ENCODE assay signal across 2 cellular contexts in the genomic region with DNA sequence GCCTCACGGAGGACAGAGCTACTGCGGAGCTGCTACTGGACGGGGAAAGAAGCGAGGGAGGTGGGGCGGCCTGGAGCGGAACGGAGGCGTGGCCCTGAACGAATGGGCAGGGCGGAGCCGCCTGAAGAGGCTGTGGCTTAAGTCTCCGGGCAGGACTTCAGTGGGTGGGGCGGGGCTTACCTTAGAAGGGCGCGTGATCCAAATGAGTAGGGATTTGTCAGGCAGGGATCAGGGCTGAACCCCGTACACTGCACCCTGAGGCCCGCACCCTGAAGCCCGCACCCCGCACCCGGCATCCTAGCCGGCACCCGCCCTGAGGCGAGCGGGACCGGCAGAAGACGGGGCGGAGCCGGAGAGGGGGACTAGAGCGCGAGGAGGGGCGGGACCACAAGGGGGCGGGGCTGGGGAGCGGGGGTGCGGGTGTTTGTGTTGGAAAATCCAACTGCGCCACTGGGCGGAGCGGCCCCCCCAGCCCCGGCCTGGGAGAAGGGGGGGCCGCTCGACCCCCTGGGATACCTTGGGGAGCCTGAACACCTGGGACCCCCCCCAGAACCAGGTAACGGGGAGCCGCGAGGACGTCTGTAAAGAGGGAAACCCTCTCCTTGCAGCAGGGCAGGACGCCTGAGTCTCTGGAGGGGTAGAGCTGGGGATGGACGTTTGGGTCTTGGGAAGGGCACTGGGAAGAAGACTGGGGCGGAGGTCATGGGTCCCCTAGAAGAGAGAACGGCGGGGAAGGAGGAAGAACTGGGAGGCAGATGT.
TF ChIP-seq lines count a peak whose summit lies in the region.

A gene with protein sequence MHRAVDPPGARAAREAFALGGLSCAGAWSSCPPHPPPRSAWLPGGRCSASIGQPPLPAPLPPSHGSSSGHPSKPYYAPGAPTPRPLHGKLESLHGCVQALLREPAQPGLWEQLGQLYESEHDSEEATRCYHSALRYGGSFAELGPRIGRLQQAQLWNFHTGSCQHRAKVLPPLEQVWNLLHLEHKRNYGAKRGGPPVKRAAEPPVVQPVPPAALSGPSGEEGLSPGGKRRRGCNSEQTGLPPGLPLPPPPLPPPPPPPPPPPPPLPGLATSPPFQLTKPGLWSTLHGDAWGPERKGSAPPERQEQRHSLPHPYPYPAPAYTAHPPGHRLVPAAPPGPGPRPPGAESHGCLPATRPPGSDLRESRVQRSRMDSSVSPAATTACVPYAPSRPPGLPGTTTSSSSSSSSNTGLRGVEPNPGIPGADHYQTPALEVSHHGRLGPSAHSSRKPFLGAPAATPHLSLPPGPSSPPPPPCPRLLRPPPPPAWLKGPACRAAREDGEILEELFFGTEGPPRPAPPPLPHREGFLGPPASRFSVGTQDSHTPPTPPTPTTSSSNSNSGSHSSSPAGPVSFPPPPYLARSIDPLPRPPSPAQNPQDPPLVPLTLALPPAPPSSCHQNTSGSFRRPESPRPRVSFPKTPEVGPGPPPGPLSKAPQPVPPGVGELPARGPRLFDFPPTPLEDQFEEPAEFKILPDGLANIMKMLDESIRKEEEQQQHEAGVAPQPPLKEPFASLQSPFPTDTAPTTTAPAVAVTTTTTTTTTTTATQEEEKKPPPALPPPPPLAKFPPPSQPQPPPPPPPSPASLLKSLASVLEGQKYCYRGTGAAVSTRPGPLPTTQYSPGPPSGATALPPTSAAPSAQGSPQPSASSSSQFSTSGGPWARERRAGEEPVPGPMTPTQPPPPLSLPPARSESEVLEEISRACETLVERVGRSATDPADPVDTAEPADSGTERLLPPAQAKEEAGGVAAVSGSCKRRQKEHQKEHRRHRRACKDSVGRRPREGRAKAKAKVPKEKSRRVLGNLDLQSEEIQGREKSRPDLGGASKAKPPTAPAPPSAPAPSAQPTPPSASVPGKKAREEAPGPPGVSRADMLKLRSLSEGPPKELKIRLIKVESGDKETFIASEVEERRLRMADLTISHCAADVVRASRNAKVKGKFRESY (N-terminal part only) (plus strand): TSS at position 423 of the 759 bp plus-strand sequence. CDS start 11,338 bp downstream, outside the sequence.

TF ChIP-seq in GM23338, 12 proteins besides CTCF, POLR2A, EP300 and RAD21 (continued from another document and continues in another):
- TF ChIP-seq, protein P1, sequence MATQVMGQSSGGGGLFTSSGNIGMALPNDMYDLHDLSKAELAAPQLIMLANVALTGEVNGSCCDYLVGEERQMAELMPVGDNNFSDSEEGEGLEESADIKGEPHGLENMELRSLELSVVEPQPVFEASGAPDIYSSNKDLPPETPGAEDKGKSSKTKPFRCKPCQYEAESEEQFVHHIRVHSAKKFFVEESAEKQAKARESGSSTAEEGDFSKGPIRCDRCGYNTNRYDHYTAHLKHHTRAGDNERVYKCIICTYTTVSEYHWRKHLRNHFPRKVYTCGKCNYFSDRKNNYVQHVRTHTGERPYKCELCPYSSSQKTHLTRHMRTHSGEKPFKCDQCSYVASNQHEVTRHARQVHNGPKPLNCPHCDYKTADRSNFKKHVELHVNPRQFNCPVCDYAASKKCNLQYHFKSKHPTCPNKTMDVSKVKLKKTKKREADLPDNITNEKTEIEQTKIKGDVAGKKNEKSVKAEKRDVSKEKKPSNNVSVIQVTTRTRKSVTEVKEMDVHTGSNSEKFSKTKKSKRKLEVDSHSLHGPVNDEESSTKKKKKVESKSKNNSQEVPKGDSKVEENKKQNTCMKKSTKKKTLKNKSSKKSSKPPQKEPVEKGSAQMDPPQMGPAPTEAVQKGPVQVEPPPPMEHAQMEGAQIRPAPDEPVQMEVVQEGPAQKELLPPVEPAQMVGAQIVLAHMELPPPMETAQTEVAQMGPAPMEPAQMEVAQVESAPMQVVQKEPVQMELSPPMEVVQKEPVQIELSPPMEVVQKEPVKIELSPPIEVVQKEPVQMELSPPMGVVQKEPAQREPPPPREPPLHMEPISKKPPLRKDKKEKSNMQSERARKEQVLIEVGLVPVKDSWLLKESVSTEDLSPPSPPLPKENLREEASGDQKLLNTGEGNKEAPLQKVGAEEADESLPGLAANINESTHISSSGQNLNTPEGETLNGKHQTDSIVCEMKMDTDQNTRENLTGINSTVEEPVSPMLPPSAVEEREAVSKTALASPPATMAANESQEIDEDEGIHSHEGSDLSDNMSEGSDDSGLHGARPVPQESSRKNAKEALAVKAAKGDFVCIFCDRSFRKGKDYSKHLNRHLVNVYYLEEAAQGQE (IDR thresholded peaks at IDR 0.05; ENCODE audit: unreplicated experiment) = no peak
- TF ChIP-seq STAT1 (IDR thresholded peaks at IDR 0.05; ENCODE audit: unreplicated experiment) = no peak
- TF ChIP-seq, protein P2, sequence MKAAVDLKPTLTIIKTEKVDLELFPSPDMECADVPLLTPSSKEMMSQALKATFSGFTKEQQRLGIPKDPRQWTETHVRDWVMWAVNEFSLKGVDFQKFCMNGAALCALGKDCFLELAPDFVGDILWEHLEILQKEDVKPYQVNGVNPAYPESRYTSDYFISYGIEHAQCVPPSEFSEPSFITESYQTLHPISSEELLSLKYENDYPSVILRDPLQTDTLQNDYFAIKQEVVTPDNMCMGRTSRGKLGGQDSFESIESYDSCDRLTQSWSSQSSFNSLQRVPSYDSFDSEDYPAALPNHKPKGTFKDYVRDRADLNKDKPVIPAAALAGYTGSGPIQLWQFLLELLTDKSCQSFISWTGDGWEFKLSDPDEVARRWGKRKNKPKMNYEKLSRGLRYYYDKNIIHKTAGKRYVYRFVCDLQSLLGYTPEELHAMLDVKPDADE (IDR thresholded peaks at IDR 0.05) = no peak
- TF ChIP-seq EZH2 (IDR thresholded peaks at IDR 0.05; ENCODE audit: low read depth, unreplicated experiment) = no peak

TF ChIP-seq in SK-N-SH treated with all-trans-retinoic acid at 6 μM for 48 hours, 23 proteins besides CTCF, POLR2A, EP300 and RAD21:
- TF ChIP-seq, protein P3, sequence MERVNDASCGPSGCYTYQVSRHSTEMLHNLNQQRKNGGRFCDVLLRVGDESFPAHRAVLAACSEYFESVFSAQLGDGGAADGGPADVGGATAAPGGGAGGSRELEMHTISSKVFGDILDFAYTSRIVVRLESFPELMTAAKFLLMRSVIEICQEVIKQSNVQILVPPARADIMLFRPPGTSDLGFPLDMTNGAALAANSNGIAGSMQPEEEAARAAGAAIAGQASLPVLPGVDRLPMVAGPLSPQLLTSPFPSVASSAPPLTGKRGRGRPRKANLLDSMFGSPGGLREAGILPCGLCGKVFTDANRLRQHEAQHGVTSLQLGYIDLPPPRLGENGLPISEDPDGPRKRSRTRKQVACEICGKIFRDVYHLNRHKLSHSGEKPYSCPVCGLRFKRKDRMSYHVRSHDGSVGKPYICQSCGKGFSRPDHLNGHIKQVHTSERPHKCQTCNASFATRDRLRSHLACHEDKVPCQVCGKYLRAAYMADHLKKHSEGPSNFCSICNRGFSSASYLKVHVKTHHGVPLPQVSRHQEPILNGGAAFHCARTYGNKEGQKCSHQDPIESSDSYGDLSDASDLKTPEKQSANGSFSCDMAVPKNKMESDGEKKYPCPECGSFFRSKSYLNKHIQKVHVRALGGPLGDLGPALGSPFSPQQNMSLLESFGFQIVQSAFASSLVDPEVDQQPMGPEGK (CRISPR knock-in tag; IDR thresholded peaks at IDR 0.05; ENCODE audit: borderline replicate concordance) = peak; percentile 79; the same call in 1 of the 2 replicates
- TF ChIP-seq OSR1 (CRISPR knock-in tag; IDR thresholded peaks at IDR 0.05) = no peak
